In genomic region chr2:33476793-33477190, GRCh38 we compare ENCODE assay signal across 8 cellular contexts. TPM values are rescaled to one million over a fixed set of nuclear protein-coding genes. Genes with fewer than 3 reads are reported as not detected.
A peak's percentile ranks its signal among the peaks of the same experiment; 100 is the strongest.
DNase-seq lines count a peak whose midpoint lies in the region; ATAC-seq lines count a peak whose summit lies in the region.

No MANE protein-coding gene starts in this region.

- H3K9me3 ChIP-seq in adipocyte (ENCODE audit: control insufficient read depth, low read length), result no peaks in the 10 kb centered on the region

- peak overlapping the region; percentile 99 for H3K27ac Mint-ChIP-seq in T-helper 2 cell treated with Interferon-gamma antibody and Interleukin-4, amounts not matched to agents 5 μg/mL and 100 μg/mL, for 36 hours

- no peaks in the 10 kb centered on the region for H3K36me3 Mint-ChIP-seq in T-helper 2 cell treated with Interferon-gamma antibody and Interleukin-4, amounts not matched to agents 5 μg/mL and 100 μg/mL, for 36 hours (ENCODE audit: low read depth)

- ATAC-seq in left lobe of liver (peak; percentile 3), GM21381 (IDR thresholded peaks at IDR 0.05; ENCODE audit: unreplicated experiment) (no peak), HG03097 (IDR thresholded peaks at IDR 0.05; ENCODE audit: low FRiP score, unreplicated experiment) (no peak)

- no peaks in the 10 kb centered on the region for H3K36me3 ChIP-seq in adipocyte (ENCODE audit: control insufficient read depth, insufficient read depth, low read length, severe bottlenecking)

- H3K27me3 Mint-ChIP-seq in T-helper 2 cell treated with Interferon-gamma antibody and Interleukin-4, amounts not matched to agents 5 μg/mL and 100 μg/mL, for 36 hours (ENCODE audit: low read depth), result peaks cover 15% of the 10 kb centered on the region

- peaks cover 5% of the 10 kb centered on the region for H3K4me1 ChIP-seq in adipocyte (ENCODE audit: control insufficient read depth, insufficient read depth, low read length)

- peaks cover 24% of the 10 kb centered on the region for H3K4me1 Mint-ChIP-seq in T-helper 2 cell treated with Interferon-gamma antibody and Interleukin-4, amounts not matched to agents 5 μg/mL and 100 μg/mL, for 36 hours (ENCODE audit: low read depth)

- H3K27ac ChIP-seq in temporal lobe (ENCODE audit: low read depth, low read length), result peak overlapping the region; percentile 98

- H3K9me3 Mint-ChIP-seq in T-helper 2 cell treated with Interferon-gamma antibody and Interleukin-4, amounts not matched to agents 5 μg/mL and 100 μg/mL, for 36 hours, result no peaks in the 10 kb centered on the region

- H3K27me3 ChIP-seq in adipocyte (replicated peaks; ENCODE audit: control insufficient read depth, insufficient read depth, low read length), result peaks cover 6% of the 10 kb centered on the region

- peak overlapping the region; percentile 62 for H3K9ac ChIP-seq in adipocyte (ENCODE audit: low read length)

- no peak for DNase-seq in T-helper 2 cell treated with Interferon-gamma antibody and Interleukin-4, amounts not matched to agents 5 μg/mL and 100 μg/mL, for 36 hours (ENCODE audit: low spot score)
- DNase-seq in T-helper 2 cell, result no peak
- DNase-seq in adipocyte (ENCODE audit: low read depth), result no peak
- DNase-seq in left lobe of liver (ENCODE audit: low spot score), result no peak
- no peak for DNase-seq in stimulated activated naive CD4-positive, alpha-beta T cell treated with Interleukin-2 at 50 U/mL for 16 hours (lab: John Stamatoyannopoulos, UW)

- H3K4me3 ChIP-seq in adipocyte (ENCODE audit: low read length), result peak overlapping the region; percentile 87

- peak overlapping the region; percentile 93 for H3K4me3 Mint-ChIP-seq in T-helper 2 cell treated with Interferon-gamma antibody and Interleukin-4, amounts not matched to agents 5 μg/mL and 100 μg/mL, for 36 hours

RNA-seq across cellular contexts. Expression of gene RASGRP3, which starts 0.3 kb away (rescaled TPM):
- total RNA-seq in left lobe of liver, result 3.8 TPM
- total RNA-seq in temporal lobe, result 5.4 TPM
